ENCODE assay signal across 1 cellular context in the genomic region with DNA sequence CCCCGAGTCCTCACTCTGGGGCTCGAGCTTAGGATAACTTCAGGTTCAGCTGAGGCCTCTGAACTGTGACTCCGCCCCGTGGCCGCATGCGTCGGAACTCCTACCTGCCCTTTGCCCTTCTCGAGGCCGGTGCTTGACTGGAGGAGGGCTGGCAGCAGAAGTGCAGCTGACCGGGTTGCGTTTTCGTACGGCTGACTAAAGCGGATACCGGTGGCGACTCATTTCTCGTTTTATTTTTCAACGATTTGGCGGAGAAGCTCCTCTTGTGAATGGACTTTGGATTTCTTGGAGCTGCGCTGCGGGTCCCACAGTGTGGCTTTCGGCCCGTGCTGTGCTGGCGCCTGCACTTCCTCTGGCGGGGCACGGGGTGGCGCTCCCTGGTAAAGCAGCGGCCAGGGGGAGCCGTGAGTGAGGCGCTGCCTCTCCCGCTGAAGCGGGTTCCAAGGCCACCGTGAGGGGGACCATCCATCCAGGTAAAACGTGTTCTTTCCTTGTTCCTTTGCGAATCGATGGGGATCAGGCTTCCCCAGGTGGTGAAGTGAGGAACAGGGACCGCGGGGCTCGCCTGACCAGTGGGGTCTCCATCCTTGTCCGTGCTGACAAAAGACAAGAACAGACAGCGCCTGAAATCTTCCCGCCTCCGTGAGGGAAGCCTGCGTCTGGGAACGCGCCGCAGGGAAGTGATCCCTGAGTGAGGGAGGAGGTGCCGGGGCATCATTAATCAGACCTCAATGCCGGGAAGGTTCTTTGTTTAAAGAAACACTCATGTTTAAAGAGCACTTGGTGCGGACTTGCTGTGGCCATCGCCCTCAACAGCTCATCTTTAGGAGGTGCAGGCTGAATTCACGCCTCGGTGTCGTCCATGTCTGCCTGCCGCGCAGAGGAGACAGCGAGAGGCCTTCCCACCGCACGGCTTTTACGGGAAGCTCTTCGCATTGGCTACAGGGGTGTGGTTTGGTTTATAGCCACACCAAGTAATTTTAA.
TF ChIP-seq lines count a peak whose summit lies in the region.

No MANE protein-coding gene starts in this region.

TF ChIP-seq in HepG2, 621 proteins besides CTCF, POLR2A, EP300 and RAD21 (continued from another document and continues in another):
- 0 out of 2 replicates have a peak, but pooled peaks have one; percentile 6 for TF ChIP-seq HNF1A (IDR thresholded peaks at IDR 0.05; ENCODE audit: low read depth)
- TF ChIP-seq HNF1A (CRISPR knock-in tag; IDR thresholded peaks at IDR 0.05; ENCODE audit: borderline replicate concordance): peak; percentile 78
- TF ChIP-seq KDM4B (CRISPR knock-in tag; IDR thresholded peaks at IDR 0.05): peak; percentile 66; the same call in 1 of the 2 replicates
- TF ChIP-seq PHF21A (CRISPR knock-in tag; IDR thresholded peaks at IDR 0.05): peak; percentile 93; the same call in 1 of the 2 replicates
- peak; percentile 41; the same call in 1 of the 2 replicates for TF ChIP-seq BRD4 (CRISPR knock-in tag; IDR thresholded peaks at IDR 0.05)
- peak; percentile 78; the same call in 1 of the 2 replicates for TF ChIP-seq ZNF790 (CRISPR knock-in tag; IDR thresholded peaks at IDR 0.05; ENCODE audit: borderline replicate concordance)
- 0 out of 2 replicates have a peak, but pooled peaks have one; percentile 58 for TF ChIP-seq AHR (CRISPR knock-in tag; IDR thresholded peaks at IDR 0.05)
- 0 out of 2 replicates have a peak, but pooled peaks have one; percentile 83 for TF ChIP-seq ZNF816 (CRISPR knock-in tag; IDR thresholded peaks at IDR 0.05; ENCODE audit: borderline replicate concordance)
- TF ChIP-seq MYNN (CRISPR knock-in tag; IDR thresholded peaks at IDR 0.05; ENCODE audit: low read depth): no peak
- peak; percentile 11; the same call in 1 of the 2 replicates for TF ChIP-seq MIER2 (CRISPR knock-in tag; IDR thresholded peaks at IDR 0.05)
- peak; percentile 29; the same call in 1 of the 2 replicates for TF ChIP-seq ZNF264 (CRISPR knock-in tag; IDR thresholded peaks at IDR 0.05)
- TF ChIP-seq MAF1 (CRISPR knock-in tag; IDR thresholded peaks at IDR 0.05; ENCODE audit: borderline replicate concordance): 0 out of 2 replicates have a peak, but pooled peaks have one; percentile 62
- no peak for TF ChIP-seq CEBPG (CRISPR knock-in tag; IDR thresholded peaks at IDR 0.05)
- peak; percentile 68 for TF ChIP-seq ZSCAN21 (CRISPR knock-in tag; IDR thresholded peaks at IDR 0.05; ENCODE audit: borderline replicate concordance)
- no peak for TF ChIP-seq ZNF207 (IDR thresholded peaks at IDR 0.05; ENCODE audit: borderline replicate concordance)
- peak; percentile 44; the same call in 1 of the 2 replicates for TF ChIP-seq GFI1 (CRISPR knock-in tag; IDR thresholded peaks at IDR 0.05; ENCODE audit: borderline replicate concordance)
- TF ChIP-seq CREB1 (IDR thresholded peaks at IDR 0.05): no peak
- 0 out of 2 replicates have a peak, but pooled peaks have one; percentile 23 for TF ChIP-seq CREB1 (CRISPR knock-in tag; IDR thresholded peaks at IDR 0.05)
- TF ChIP-seq ZBTB39 (CRISPR knock-in tag; IDR thresholded peaks at IDR 0.05): peak; percentile 77; the same call in 1 of the 2 replicates
- TF ChIP-seq JDP2 (CRISPR knock-in tag; IDR thresholded peaks at IDR 0.05; ENCODE audit: borderline replicate concordance): no peak
- peak; percentile 66; the same call in 1 of the 2 replicates for TF ChIP-seq HES4 (CRISPR knock-in tag; IDR thresholded peaks at IDR 0.05; ENCODE audit: borderline replicate concordance)
- TF ChIP-seq ZNF75D (CRISPR knock-in tag; IDR thresholded peaks at IDR 0.05; ENCODE audit: borderline replicate concordance): no peak
- no peak for TF ChIP-seq EHMT2 (IDR thresholded peaks at IDR 0.05; ENCODE audit: borderline replicate concordance, low read depth, low read length)
- TF ChIP-seq SMAD9 (CRISPR knock-in tag; IDR thresholded peaks at IDR 0.05): 0 out of 2 replicates have a peak, but pooled peaks have one; percentile 15
- TF ChIP-seq, protein P1, sequence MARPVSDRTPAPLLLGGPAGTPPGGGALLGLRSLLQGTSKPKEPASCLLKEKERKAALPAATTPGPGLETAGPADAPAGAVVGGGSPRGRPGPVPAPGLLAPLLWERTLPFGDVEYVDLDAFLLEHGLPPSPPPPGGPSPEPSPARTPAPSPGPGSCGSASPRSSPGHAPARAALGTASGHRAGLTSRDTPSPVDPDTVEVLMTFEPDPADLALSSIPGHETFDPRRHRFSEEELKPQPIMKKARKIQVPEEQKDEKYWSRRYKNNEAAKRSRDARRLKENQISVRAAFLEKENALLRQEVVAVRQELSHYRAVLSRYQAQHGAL (CRISPR knock-in tag; IDR thresholded peaks at IDR 0.05; ENCODE audit: not compliant biosample characterization): no peak
- TF ChIP-seq ZNF282 (IDR thresholded peaks at IDR 0.05; ENCODE audit: partially characterized antibody): no peak
- no peak for TF ChIP-seq PCBP1 (IDR thresholded peaks at IDR 0.05; ENCODE audit: borderline replicate concordance, low read depth, low read length)
- peak; percentile 23; the same call in 1 of the 2 replicates for TF ChIP-seq HHEX (CRISPR knock-in tag; IDR thresholded peaks at IDR 0.05)
- 0 out of 2 replicates have a peak, but pooled peaks have one; percentile 48 for TF ChIP-seq ZNF260 (CRISPR knock-in tag; IDR thresholded peaks at IDR 0.05; ENCODE audit: borderline replicate concordance, low read depth)
- peak; percentile 83 for TF ChIP-seq ZNF136 (CRISPR knock-in tag; IDR thresholded peaks at IDR 0.05; ENCODE audit: low read depth)
- peak; percentile 78 for TF ChIP-seq POGZ (CRISPR knock-in tag; IDR thresholded peaks at IDR 0.05)
- TF ChIP-seq GRHL1 (CRISPR knock-in tag; conservative IDR thresholded peaks at IDR 0.05): no peak
- no peak; the same call in 1 of the 2 replicates for TF ChIP-seq ZSCAN31 (CRISPR knock-in tag; IDR thresholded peaks at IDR 0.05; ENCODE audit: low read depth)
- peak; percentile 95 for TF ChIP-seq SNAI1 (CRISPR knock-in tag; IDR thresholded peaks at IDR 0.05; ENCODE audit: borderline replicate concordance)
- TF ChIP-seq, protein P2, sequence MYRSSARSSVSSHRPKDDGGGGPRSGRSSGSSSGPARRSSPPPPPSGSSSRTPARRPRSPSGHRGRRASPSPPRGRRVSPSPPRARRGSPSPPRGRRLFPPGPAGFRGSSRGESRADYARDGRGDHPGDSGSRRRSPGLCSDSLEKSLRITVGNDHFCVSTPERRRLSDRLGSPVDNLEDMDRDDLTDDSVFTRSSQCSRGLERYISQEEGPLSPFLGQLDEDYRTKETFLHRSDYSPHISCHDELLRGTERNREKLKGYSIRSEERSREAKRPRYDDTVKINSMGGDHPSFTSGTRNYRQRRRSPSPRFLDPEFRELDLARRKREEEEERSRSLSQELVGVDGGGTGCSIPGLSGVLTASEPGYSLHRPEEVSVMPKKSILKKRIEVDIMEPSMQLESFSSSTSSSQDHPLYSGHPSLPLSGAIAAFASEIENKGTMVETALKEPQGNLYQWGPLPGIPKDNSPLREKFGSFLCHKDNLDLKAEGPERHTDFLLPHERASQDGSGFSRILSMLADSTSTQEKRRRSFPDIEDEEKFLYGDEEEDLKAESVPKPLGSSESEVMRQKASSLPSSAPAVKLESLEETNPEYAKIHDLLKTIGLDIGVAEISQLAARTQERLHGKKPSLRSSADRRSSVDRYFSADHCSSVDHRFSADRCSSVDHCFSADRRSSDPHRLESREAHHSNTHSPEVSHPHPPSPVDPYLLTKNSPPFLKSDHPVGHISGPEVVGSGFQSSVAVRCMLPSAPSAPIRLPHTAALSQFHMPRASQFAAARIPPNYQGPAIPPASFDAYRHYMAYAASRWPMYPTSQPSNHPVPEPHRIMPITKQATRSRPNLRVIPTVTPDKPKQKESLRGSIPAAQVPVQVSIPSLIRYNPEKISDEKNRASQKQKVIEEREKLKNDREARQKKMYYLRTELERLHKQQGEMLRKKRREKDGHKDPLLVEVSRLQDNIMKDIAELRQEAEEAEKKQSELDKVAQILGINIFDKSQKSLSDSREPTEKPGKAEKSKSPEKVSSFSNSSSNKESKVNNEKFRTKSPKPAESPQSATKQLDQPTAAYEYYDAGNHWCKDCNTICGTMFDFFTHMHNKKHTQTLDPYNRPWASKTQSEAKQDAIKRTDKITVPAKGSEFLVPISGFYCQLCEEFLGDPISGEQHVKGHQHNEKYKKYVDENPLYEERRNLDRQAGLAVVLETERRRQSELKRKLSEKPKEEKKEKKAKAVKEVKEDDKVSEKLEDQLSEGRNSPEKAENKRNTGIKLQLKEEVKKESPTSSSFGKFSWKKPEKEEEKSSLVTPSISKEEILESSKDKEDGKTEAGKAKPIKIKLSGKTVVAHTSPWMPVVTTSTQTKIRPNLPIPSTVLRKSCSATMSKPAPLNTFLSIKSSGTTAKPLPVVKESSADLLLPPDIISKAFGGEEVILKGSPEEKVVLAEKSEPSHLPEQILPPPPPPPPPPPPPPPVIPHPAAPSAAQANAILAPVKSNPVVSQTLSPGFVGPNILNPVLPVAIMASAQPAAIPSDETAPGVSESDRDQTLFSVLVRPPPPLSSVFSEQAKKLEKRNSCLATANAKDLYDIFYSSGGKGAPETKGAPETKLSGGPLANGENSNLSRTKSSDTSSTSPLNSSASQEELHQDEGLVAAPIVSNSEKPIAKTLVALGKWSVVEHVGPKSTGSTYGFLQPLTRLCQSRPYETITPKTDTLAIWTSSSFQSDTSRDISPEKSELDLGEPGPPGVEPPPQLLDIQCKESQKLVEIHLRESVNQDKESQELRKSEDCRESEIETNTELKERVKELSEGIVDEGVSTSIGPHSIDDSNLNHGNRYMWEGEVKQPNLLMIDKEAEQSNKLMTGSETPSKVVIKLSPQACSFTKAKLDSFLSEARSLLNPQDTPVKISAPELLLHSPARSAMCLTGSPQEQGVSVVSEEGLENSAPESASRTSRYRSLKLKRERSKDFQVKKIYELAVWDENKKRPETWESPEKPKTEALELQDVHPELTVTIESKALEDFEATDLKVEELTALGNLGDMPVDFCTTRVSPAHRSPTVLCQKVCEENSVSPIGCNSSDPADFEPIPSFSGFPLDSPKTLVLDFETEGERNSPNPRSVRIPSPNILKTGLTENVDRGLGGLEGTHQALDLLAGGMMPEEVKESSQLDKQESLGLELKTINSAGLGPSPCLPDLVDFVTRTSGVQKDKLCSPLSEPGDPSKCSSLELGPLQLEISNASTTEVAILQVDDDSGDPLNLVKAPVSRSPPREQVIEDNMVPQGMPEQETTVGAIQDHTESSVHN (CRISPR knock-in tag; IDR thresholded peaks at IDR 0.05): no peak
- TF ChIP-seq ZNF670 (CRISPR knock-in tag; IDR thresholded peaks at IDR 0.05; ENCODE audit: borderline replicate concordance): peak; percentile 28; the same call in 1 of the 2 replicates
- 0 out of 2 replicates have a peak, but pooled peaks have one; percentile 81 for TF ChIP-seq ZNF775 (CRISPR knock-in tag; IDR thresholded peaks at IDR 0.05; ENCODE audit: borderline replicate concordance)
- TF ChIP-seq ONECUT2 (CRISPR knock-in tag; IDR thresholded peaks at IDR 0.05): no peak
- no peak for TF ChIP-seq MLLT10 (CRISPR knock-in tag; IDR thresholded peaks at IDR 0.05)
